1 cellular context compared by ENCODE assay signal in genomic region chr1:1425753-1426495, GRCh38.
TF ChIP-seq lines count a peak whose summit lies in the region.

No MANE protein-coding gene starts in this region.

TF ChIP-seq in HEK293, 187 proteins besides CTCF, POLR2A, EP300 and RAD21 (continued from another document):
- TF ChIP-seq ZNF792 (tag by site-specific recombination; IDR thresholded peaks at IDR 0.05) (no peak), GLI2 (tag by site-specific recombination; IDR thresholded peaks at IDR 0.05; ENCODE audit: borderline replicate concordance, low read depth) (no peak), ZNF433 (tag by site-specific recombination; IDR thresholded peaks at IDR 0.05; ENCODE audit: low read depth) (no peak), ZSCAN16 (tag by site-specific recombination; IDR thresholded peaks at IDR 0.05) (no peak), ZSCAN5A (tag by site-specific recombination; IDR thresholded peaks at IDR 0.05) (no peak), KLF1 (tag by site-specific recombination; IDR thresholded peaks at IDR 0.05) (peak; percentile 86)
TF ChIP-seq in HEK293: peak in this region for 8.
